Comparison of ENCODE assay signal across 10 cellular contexts in genomic region chr19:534088-534487, GRCh38. TPM values are rescaled to one million over a fixed set of nuclear protein-coding genes. Genes with fewer than 3 reads are reported as not detected.
DNase-seq lines count a peak whose midpoint lies in the region; ATAC-seq and TF ChIP-seq lines count a peak whose summit lies in the region.
"Had no signal": no experiment of that assay in that cellular context is flagged by ENCODE, and none has a peak within 500 bp of the region (broad histone marks: within the 10 kb centered on the region; RNA-seq: fewer than 3 reads in every experiment).

No MANE protein-coding gene starts in this region.

- TF ChIP-seq EP300 in sigmoid colon (IDR thresholded peaks at IDR 0.05), result no peak

- ATAC-seq in GM18909 (IDR thresholded peaks at IDR 0.05; ENCODE audit: poor library complexity, unreplicated experiment) (no peak), HG02678 (IDR thresholded peaks at IDR 0.05; ENCODE audit: unreplicated experiment) (no peak)

- H3K4me1 ChIP-seq in Caco-2 (peaks cover 19% of the 10 kb centered on the region), sigmoid colon (peaks cover 0 to 49% (median 42%) of the 10 kb centered on the region in 4 donors)

- H3K27ac ChIP-seq in SK-N-MC (no peak overlapping the region), sigmoid colon (peak overlapping the region; percentile 92 to 99 (median 98))

- TF ChIP-seq CTCF in Caco-2 (IDR thresholded peaks at IDR 0.05; ENCODE audit: insufficient read depth in 1 of 2, low read depth in 1 of 2, low read length in 1 of 2, severe bottlenecking in 1 of 2, unreplicated experiment in 1 of 2), result peak in 1 of 2 experiments; percentile 16
- no peak for TF ChIP-seq CTCF in fibroblast of pulmonary artery (IDR thresholded peaks at IDR 0.05; ENCODE audit: low read length, missing control alignments)
- no peak for TF ChIP-seq CTCF in sigmoid colon (IDR thresholded peaks at IDR 0.05)

- H3K27me3 ChIP-seq in Caco-2 (replicated peaks; ENCODE audit: control insufficient read depth, insufficient read depth, low read length) (no peaks in the 10 kb centered on the region), sigmoid colon (no peaks in the 10 kb centered on the region)

- H3K36me3 ChIP-seq in Caco-2 (ENCODE audit: control insufficient read depth, insufficient read depth, low read length) (peaks cover 1% of the 10 kb centered on the region; the same call in 1 of the 2 replicates), SK-N-MC (ENCODE audit: insufficient read depth, low read length) (peaks cover 16% of the 10 kb centered on the region; the same call in 1 of the 2 replicates), sigmoid colon (peaks cover 24 to 36% (median 29%) of the 10 kb centered on the region in 4 donors)

- BruUV-seq in Caco-2 (replicated peaks; lab: Mats Ljungman, UMichigan), result no TSS peak

- no peak for TF ChIP-seq POLR2A in sigmoid colon (IDR thresholded peaks at IDR 0.05)

- H3K9me3 ChIP-seq in Caco-2 (no peaks in the 10 kb centered on the region), SK-N-MC (ENCODE audit: low read depth, low read length) (no peaks in the 10 kb centered on the region), sigmoid colon (no peaks in the 10 kb centered on the region)

- H3K36me3 Mint-ChIP-seq in Caco-2 (ENCODE audit: insufficient read depth, unreplicated experiment), result peaks cover 34% of the 10 kb centered on the region

- H3K9me3 Mint-ChIP-seq in Caco-2 (ENCODE audit: unreplicated experiment), result no peaks in the 10 kb centered on the region

- no peaks in the 10 kb centered on the region for H3K27me3 Mint-ChIP-seq in Caco-2 (ENCODE audit: insufficient read depth, unreplicated experiment)

- intact Hi-C loops in Caco-2 (cut with micrococcal nuclease; ENCODE audit: unreplicated experiment), result loop anchor here (5.0 kb wide), 1 partner anchor 38 kb away; the partner anchor contains the start of gene BSG
- intact Hi-C loops in sigmoid colon (cut with DNase I), result no loop called here

- POLR2A ChIA-PET in Caco-2 (lab: Charles Lee), result no interaction called here

- no peaks in the 10 kb centered on the region for H3K4me1 Mint-ChIP-seq in Caco-2 (ENCODE audit: low read depth, unreplicated experiment)

- no peak overlapping the region for H3K27ac Mint-ChIP-seq in Caco-2 (ENCODE audit: unreplicated experiment)

- WGBS in sigmoid colon, 2 donors, result 85 to 86% methylated on average over 14 of the region's 14 CpGs

- no peak for DNase-seq in Caco-2
- DNase-seq in SK-N-MC (ENCODE audit: low read depth, low spot score), result no peak
- DNase-seq in fibroblast of pulmonary artery (ENCODE audit: low read depth), result no peak
- peak; percentile 64 for DNase-seq in sigmoid colon
- DNase-seq in NCI-H2081 treated with DMSO at 0.1 percent for 48 hours (lab: John Stamatoyannopoulos, UW), result no peak
- no peak for DNase-seq in HuH-7 (ENCODE audit: low spot score)
- DNase-seq: islet precursor cell, NCI-H1417 treated with DMSO at 0.1 percent for 48 hours had no signal

- CTCF ChIA-PET in Caco-2 (lab: Charles Lee), result no interaction called here

- no peak overlapping the region; the same call in 1 of the 2 replicates for H3K4me3 ChIP-seq in Caco-2 (ENCODE audit: low read depth, low read length)
- no peak overlapping the region for H3K4me3 ChIP-seq in SK-N-MC
- peak overlapping the region; percentile 85 for H3K4me3 ChIP-seq in fibroblast of pulmonary artery (replicated peaks; ENCODE audit: low read depth, low read length)
- peak overlapping the region in 3 of 4 donors; percentile 78 to 94 (median 93) for H3K4me3 ChIP-seq in sigmoid colon

- peak overlapping the region; percentile 82 for H3K4me3 Mint-ChIP-seq in Caco-2 (ENCODE audit: unreplicated experiment)

- H3K9ac ChIP-seq in SK-N-MC (ENCODE audit: insufficient read length), result peak overlapping the region; percentile 91

RNA-seq across cellular contexts. Expression of gene CDC34, which starts 2.5 kb away (rescaled TPM):
- total RNA-seq in Caco-2 (2022), result 129 and 133 TPM in 2 replicates
- total RNA-seq in sigmoid colon, result 100 to 1,000 TPM in 2 of 4 donors, 10 to 100 TPM in 2; 74.9 to 152 (median 95.1) TPM
- polyA plus RNA-seq in sigmoid colon, result 100 to 1,000 TPM in 1 of 3 donors, 10 to 100 TPM in 2; 79.2 to 110 (median 96.7) TPM

RNA-seq across cellular contexts. Expression of gene GZMM, which starts 9.8 kb away (rescaled TPM):
- total RNA-seq in Caco-2 (2022), result 0.35 TPM in 1 of 2 replicates, not detected in the other
- total RNA-seq in sigmoid colon, result under 1 TPM in 1 of 4 donors, not detected in 3; 0.49 TPM
- polyA plus RNA-seq in sigmoid colon, result 10 to 100 TPM in 1 of 3 donors, not detected in 2; 11.2 TPM

RNA-seq across cellular contexts. Expression of gene TPGS1, which starts 26.8 kb away (rescaled TPM):
- total RNA-seq in Caco-2 (2022) (11.5 and 14.9 TPM in 2 replicates), sigmoid colon (10 to 100 TPM; 36.3 to 78.8 (median 46.6) TPM)
- 10 to 100 TPM; 14.3 to 23.6 (median 20.4) TPM for polyA plus RNA-seq in sigmoid colon

RNA-seq across cellular contexts. Expression of gene MADCAM1, which starts 37.8 kb away (rescaled TPM):
- total RNA-seq in Caco-2 (2022) (0.73 and 1.3 TPM in 2 replicates), sigmoid colon (under 1 TPM in 3 of 4 donors, not detected in 1; 0.16 to 0.55 (median 0.27) TPM)
- polyA plus RNA-seq in sigmoid colon, result 1 to 10 TPM in 1 of 3 donors, under 1 TPM in 2; 0.46 to 6.3 (median 0.60) TPM

RNA-seq across cellular contexts. Expression of gene BSG, which starts 38.3 kb away (rescaled TPM):
- total RNA-seq in Caco-2 (2022) (618 and 656 TPM in 2 replicates), sigmoid colon (100 to 1,000 TPM; 423 to 500 (median 482) TPM)
- polyA plus RNA-seq in sigmoid colon, result 100 to 1,000 TPM; 218 to 715 (median 309) TPM

Comparison
In these comparisons a context has a peak if more than half of its experiments do, and no peak if none do; other contexts are left out.
1. H3K4me3 ChIP-seq: peak in fibroblast of pulmonary artery (single experiment) and sigmoid colon (3 of 4); none in Caco-2 (single experiment) and SK-N-MC (single experiment).